In genomic region chr4:162154862-162155540, GRCh38 we compare ENCODE assay signal across 1 cellular context.
TF ChIP-seq lines count a peak whose summit lies in the region.

No MANE protein-coding gene starts in this region.

TF ChIP-seq in H1, 55 proteins besides CTCF, POLR2A, EP300 and RAD21:
- TF ChIP-seq NANOG (IDR thresholded peaks at IDR 0.05; ENCODE audit: insufficient read depth, low read depth, low read length, poor library complexity, severe bottlenecking) = no peak
- no peak for TF ChIP-seq CHD7 (IDR thresholded peaks at IDR 0.05; ENCODE audit: insufficient replicate concordance, low read length)
- TF ChIP-seq SP2 (IDR thresholded peaks at IDR 0.05; ENCODE audit: low read length) = no peak
- no peak for TF ChIP-seq CBX8 (IDR thresholded peaks at IDR 0.05; ENCODE audit: borderline replicate concordance, low read depth, low read length)
- no peak for TF ChIP-seq SRF (IDR thresholded peaks at IDR 0.05; ENCODE audit: low read depth, low read length)
- no peak for TF ChIP-seq HDAC2 (IDR thresholded peaks at IDR 0.05; ENCODE audit: borderline replicate concordance in 1 of 2, low read depth in 2 of 2, low read length in 2 of 2)
- TF ChIP-seq CBX5 (IDR thresholded peaks at IDR 0.05; ENCODE audit: low read depth, low read length) = no peak
- TF ChIP-seq CHD2 (IDR thresholded peaks at IDR 0.05; ENCODE audit: low read length) = no peak
- no peak for TF ChIP-seq SIRT6 (IDR thresholded peaks at IDR 0.05; ENCODE audit: low read length)
- no peak for TF ChIP-seq ASH2L (IDR thresholded peaks at IDR 0.05; ENCODE audit: low read length)
- no peak for TF ChIP-seq BACH1 (IDR thresholded peaks at IDR 0.05; ENCODE audit: low read length)
- no peak for TF ChIP-seq SIX5 (IDR thresholded peaks at IDR 0.05; ENCODE audit: low read depth, low read length)
- TF ChIP-seq JUN (IDR thresholded peaks at IDR 0.05; ENCODE audit: low read depth, low read length) = no peak
- no peak for TF ChIP-seq TCF12 (IDR thresholded peaks at IDR 0.05; ENCODE audit: low read depth, low read length)
